ENCODE assay signal across 22 cellular contexts in genomic region chr7:23369100-23369499, GRCh38.
"Had no signal": no experiment of that assay in that cellular context is flagged by ENCODE, and none has a peak within 500 bp of the region (broad histone marks: within the 10 kb centered on the region; RNA-seq: fewer than 3 reads in every experiment).

No MANE protein-coding gene starts in this region.

- ATAC-seq: activated naive CD4-positive, alpha-beta T cell treated with anti-CD3 and anti-CD28 coated beads, Interleukin-2, amount 50 U/mL, for 72 hours; activated T-cell treated with anti-CD3 and anti-CD28 coated beads, Interleukin-2, amount 50 U/mL, for 72 hours; body of pancreas; left lobe of liver; natural killer cell treated with Interleukin-12 subunit alpha and Interleukin-12 subunit beta and Interleukin-15 and Interleukin-18, amount 100 ng/mL, for 72 hours had no signal

- FAIRE-seq: TTC549 had no signal

- H3K4me3 ChIP-seq: body of pancreas, coronary artery, esophagus muscularis mucosa, right atrium auricular region, smooth muscle cell, stomach, testis, upper lobe of left lung had no signal

- H3K4me2 ChIP-seq: smooth muscle cell had no signal

- H3K27ac ChIP-seq: body of pancreas, coronary artery, esophagus muscularis mucosa, right atrium auricular region, stomach, testis, upper lobe of left lung had no signal

- H3K4me1 ChIP-seq: body of pancreas, esophagus muscularis mucosa, right atrium auricular region, stomach, testis, upper lobe of left lung had no signal

- H3K27ac Mint-ChIP-seq: activated T-cell treated with anti-CD3 and anti-CD28 coated beads, Interleukin-2, amount 50 U/mL, for 72 hours; natural killer cell treated with Interleukin-12 subunit alpha and Interleukin-12 subunit beta and Interleukin-15 and Interleukin-18, amount 100 ng/mL, for 72 hours had no signal

- H3K36me3 Mint-ChIP-seq: activated naive CD4-positive, alpha-beta T cell treated with anti-CD3 and anti-CD28 coated beads, Interleukin-2, amount 50 U/mL, for 72 hours; natural killer cell treated with Interleukin-12 subunit alpha and Interleukin-12 subunit beta and Interleukin-15 and Interleukin-18, amount 100 ng/mL, for 72 hours had no signal

- H3K9me3 Mint-ChIP-seq: activated naive CD4-positive, alpha-beta T cell treated with anti-CD3 and anti-CD28 coated beads, Interleukin-2, amount 50 U/mL, for 72 hours; activated T-cell treated with anti-CD3 and anti-CD28 coated beads, Interleukin-2, amount 50 U/mL, for 72 hours; natural killer cell treated with Interleukin-12 subunit alpha and Interleukin-12 subunit beta and Interleukin-15 and Interleukin-18, amount 100 ng/mL, for 72 hours had no signal

- H3K36me3 ChIP-seq: esophagus muscularis mucosa, right atrium auricular region, stomach, upper lobe of left lung had no signal

- H3K4me3 Mint-ChIP-seq: activated CD4-positive, alpha-beta T cell treated with anti-CD3 and anti-CD28 coated beads, Interleukin-2, amount 10 ng/mL, durations not matched to agents 7 days and 5 days; natural killer cell treated with Interleukin-12 subunit alpha and Interleukin-12 subunit beta and Interleukin-15 and Interleukin-18, amount 100 ng/mL, for 72 hours had no signal

- DNase-seq: activated CD4-positive, alpha-beta T cell treated with anti-CD3 and anti-CD28 coated beads, Interleukin-2, amount 10 ng/mL, durations not matched to agents 7 days and 5 days; activated CD8-positive, alpha-beta memory T cell treated with anti-CD3 and anti-CD28 coated beads, Interleukin-2, amount 50 U/mL, for 48 hours; activated gamma-delta T cell; activated T-cell treated with anti-CD3 and anti-CD28 coated beads, Interleukin-2, amount 50 U/mL, for 72 hours; amygdala; body of pancreas; caudate nucleus; islet precursor cell; nucleus accumbens; stimulated activated CD4-positive, alpha-beta T cell treated with anti-CD3 and anti-CD28 coated beads, Interleukin-4, amount 100 ng/mL, for 4 hours; stimulated activated CD8-positive, alpha-beta memory T cell treated with anti-CD3 and anti-CD28 coated beads, Interleukin-4, amount 100 ng/mL, for 48 hours; stomach; testis; upper lobe of left lung had no signal

- H3K9me3 ChIP-seq: body of pancreas, esophagus muscularis mucosa, right atrium auricular region, stomach, testis, upper lobe of left lung had no signal

- H3K27me3 ChIP-seq: body of pancreas, right atrium auricular region, stomach, testis, upper lobe of left lung had no signal
